Comparison of ENCODE assay signal across 23 cellular contexts in the genomic region with DNA sequence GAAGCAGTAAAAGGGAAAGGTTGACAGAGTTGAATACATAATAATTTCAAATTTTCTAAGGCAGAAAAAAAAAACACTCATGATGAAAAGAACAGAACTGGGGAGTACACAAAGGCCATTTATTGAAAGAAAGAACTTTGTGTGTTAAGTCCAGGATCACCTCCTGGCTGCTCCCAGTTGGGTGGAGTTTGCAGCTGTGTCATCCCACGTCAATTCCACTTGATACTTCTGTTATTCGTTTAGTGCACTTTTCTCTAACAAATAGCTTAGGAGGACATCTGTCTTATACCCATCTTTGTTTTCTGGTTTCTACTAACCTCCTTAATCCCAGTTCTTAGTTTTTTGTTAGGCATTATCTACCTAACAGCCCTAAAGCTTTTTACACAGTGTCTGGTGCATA. TPM values are rescaled to one million over a fixed set of nuclear protein-coding genes. Genes with fewer than 3 reads are reported as not detected.
DNase-seq lines count a peak whose midpoint lies in the region; ATAC-seq, FAIRE-seq and TF ChIP-seq lines count a peak whose summit lies in the region.
"Had no signal": no experiment of that assay in that cellular context is flagged by ENCODE, and none has a peak within 500 bp of the region (broad histone marks: within the 10 kb centered on the region; RNA-seq: fewer than 3 reads in every experiment).

No MANE protein-coding gene starts in this region.

- H3K4me2 ChIP-seq in OCI-LY7 (ENCODE audit: low read length) = no peak overlapping the region

- TF ChIP-seq POLR2A in transverse colon (IDR thresholded peaks at IDR 0.05) = no peak

- peak overlapping the region; percentile 50 for H3K27ac Mint-ChIP-seq in nephron progenitor cell
- H3K27ac Mint-ChIP-seq: activated CD4-positive, alpha-beta memory T cell treated with anti-CD3 and anti-CD28 coated beads, Interleukin-2, amount 10 ng/mL, durations not matched to agents 7 days and 5 days; activated naive CD4-positive, alpha-beta T cell treated with anti-CD3 and anti-CD28 coated beads for 36 hours had no signal

- H3K4me1 Mint-ChIP-seq in nephron progenitor cell = peaks cover 24% of the 10 kb centered on the region

- BruUV-seq in OCI-LY7 (replicated peaks; lab: Mats Ljungman, UMichigan) = no TSS peak

- no peaks in the 10 kb centered on the region for H4K20me1 ChIP-seq in OCI-LY7 (ENCODE audit: insufficient read depth, low read length)

- H3K36me3 ChIP-seq in transverse colon (peaks cover 0 to 13% (median 0%) of the 10 kb centered on the region in 4 donors), BE2C (no peaks in the 10 kb centered on the region), small intestine (ENCODE audit: control insufficient read depth in 2 of 2, insufficient read depth in 2 of 2, low read length in 2 of 2) (peaks cover 0 to 8% of the 10 kb centered on the region in 2 donors), OCI-LY7 (ENCODE audit: insufficient read depth, low read length) (peaks cover 36% of the 10 kb centered on the region)

- no peak for TF ChIP-seq EP300 in transverse colon (IDR thresholded peaks at IDR 0.05; ENCODE audit: low read depth)

- H3K27ac ChIP-seq in transverse colon (peak overlapping the region in 3 of 4 donors; percentile 26 to 38 (median 27)), small intestine (ENCODE audit: low read depth in 1 of 2, low read length in 1 of 2) (no peak overlapping the region), OCI-LY7 (ENCODE audit: low read depth, low read length, poor library complexity, severe bottlenecking) (no peak overlapping the region)
- H3K27ac ChIP-seq: pancreas, VCaP had no signal

- POLR2A ChIA-PET in OCI-LY7 (lab: Charles Lee) = interaction anchor here (0.6 to 1.6 kb wide), 7 partner anchors 9 to 1293 kb away, joined by 3 to 7 read pairs (median 3); partner anchors contain the start of gene SGO1

- intact Hi-C loops in Right ventricle myocardium inferior (cut with DNase I) = loop anchor here (5.0 kb wide), 1 partner anchor 41 kb away; no protein-coding TSS in a partner anchor
- intact Hi-C loops in Right ventricle myocardium superior (cut with DNase I) = no loop called here
- intact Hi-C loops in transverse colon (cut with DNase I; ENCODE audit: low total_unique reads) = loop anchor here (10.0 kb wide), 1 partner anchor 97 kb away; the partner anchor contains the start of gene KAT2B
- intact Hi-C loops in OCI-LY7 (cut with micrococcal nuclease; ENCODE audit: unreplicated experiment) = no loop called here

- no peak overlapping the region for H2AFZ ChIP-seq in OCI-LY7 (ENCODE audit: low read length)

- H3K9me2 ChIP-seq in OCI-LY7 (ENCODE audit: insufficient read depth, low read length) = no peaks in the 10 kb centered on the region

- H3K36me3 Mint-ChIP-seq in nephron progenitor cell (ENCODE audit: low read depth) = peaks cover 11% of the 10 kb centered on the region

- H3K4me3 Mint-ChIP-seq in nephron progenitor cell = no peak overlapping the region
- H3K4me3 Mint-ChIP-seq: activated CD4-positive, alpha-beta memory T cell treated with anti-CD3 and anti-CD28 coated beads, Interleukin-2, amount 10 ng/mL, durations not matched to agents 7 days and 5 days; activated naive CD4-positive, alpha-beta T cell treated with anti-CD3 and anti-CD28 coated beads for 36 hours had no signal

- in situ Hi-C loops in transverse colon (cut with MboI; ENCODE audit: low pct_ligation_motif_present in 1 of 4, low pct_unique_long_range_greater_than_20kb in 1 of 4, low sequenced_read_pairs in 3 of 4) = no loop called here

- WGBS in transverse colon (ENCODE audit: low coverage in 1 of 2), 2 donors = 40 to 50% methylated on average over 2 of the region's 2 CpGs
- 65 to 88% (median 81%) methylated on average over 2 of the region's 2 CpGs for WGBS in small intestine, 3 donors

- CTCF ChIA-PET in OCI-LY7 (lab: Charles Lee; ENCODE audit: unreplicated experiment) = no interaction called here

- no peak for FAIRE-seq in small intestine (lab: Jason Lieb, UNC)
- FAIRE-seq: astrocyte, D721Med, frontal cortex, pancreas, urothelium cell line had no signal

- no peaks in the 10 kb centered on the region for H3K79me2 ChIP-seq in OCI-LY7 (ENCODE audit: insufficient read depth, low read depth, low read length)

- H3K4me3 ChIP-seq in fibroblast of the aortic adventitia (ENCODE audit: low read depth, low read length) = no peak overlapping the region
- no peak overlapping the region for H3K4me3 ChIP-seq in transverse colon
- no peak overlapping the region for H3K4me3 ChIP-seq in BE2C (ENCODE audit: low read depth, low read length)
- no peak overlapping the region for H3K4me3 ChIP-seq in small intestine (ENCODE audit: low read depth in 1 of 2, low read length in 2 of 2)
- H3K4me3 ChIP-seq in OCI-LY7 (ENCODE audit: low read depth, low read length, poor library complexity, severe bottlenecking) = no peak overlapping the region
- H3K4me3 ChIP-seq: pancreas, skin epidermis had no signal

- ATAC-seq in Right ventricle myocardium inferior (peak; percentile 35), Right ventricle myocardium superior (ENCODE audit: poor library complexity) (no peak)

- no peaks in the 10 kb centered on the region for H3K27me3 Mint-ChIP-seq in nephron progenitor cell (ENCODE audit: low read depth, poor library complexity)
- H3K27me3 Mint-ChIP-seq: activated CD4-positive, alpha-beta memory T cell treated with anti-CD3 and anti-CD28 coated beads, Interleukin-2, amount 10 ng/mL, durations not matched to agents 7 days and 5 days had no signal

- H3K4me1 ChIP-seq in transverse colon = no peaks in the 10 kb centered on the region
- no peaks in the 10 kb centered on the region for H3K4me1 ChIP-seq in BE2C
- no peaks in the 10 kb centered on the region for H3K4me1 ChIP-seq in small intestine (ENCODE audit: control insufficient read depth in 2 of 2, insufficient read depth in 1 of 2, low read depth in 1 of 2, low read length in 1 of 2)
- no peaks in the 10 kb centered on the region for H3K4me1 ChIP-seq in OCI-LY7 (ENCODE audit: insufficient read depth, low read length, poor library complexity, severe bottlenecking)
- H3K4me1 ChIP-seq: pancreas had no signal

- H3K9me3 ChIP-seq in transverse colon = no peaks in the 10 kb centered on the region
- no peaks in the 10 kb centered on the region for H3K9me3 ChIP-seq in BE2C
- no peaks in the 10 kb centered on the region for H3K9me3 ChIP-seq in small intestine (ENCODE audit: control insufficient read depth, low read depth)
- no peaks in the 10 kb centered on the region for H3K9me3 ChIP-seq in OCI-LY7 (ENCODE audit: low read length)
- H3K9me3 ChIP-seq: pancreas had no signal

- DNase-seq in Right ventricle myocardium inferior (ENCODE audit: missing footprints) (no peak), Right ventricle myocardium superior (no peak), fibroblast of the aortic adventitia (ENCODE audit: low read depth) (peak; percentile 4), nephron progenitor cell (no peak), transverse colon (no peak), BE2C (no peak), small intestine (no peak), OCI-LY7 (ENCODE audit: low spot score) (no peak)
- DNase-seq: 8988T; activated CD4-positive, alpha-beta memory T cell treated with anti-CD3 and anti-CD28 coated beads, Interleukin-2, amount 10 ng/mL, durations not matched to agents 7 days and 5 days; activated naive CD4-positive, alpha-beta T cell treated with anti-CD3 and anti-CD28 coated beads for 36 hours; activated T-cell treated with anti-CD3 and anti-CD28 coated beads, Interleukin-2, amount 50 U/mL, for 1 hour; NCI-H1417 treated with DMSO at 0.1 percent for 48 hours; pancreas; SIG-M5; stimulated activated CD4-positive, alpha-beta T cell treated with anti-CD3 and anti-CD28 coated beads, Interleukin-4, amount 100 ng/mL, for 24 hours; T-helper 1 cell had no signal

- no peaks in the 10 kb centered on the region for H3K9me3 Mint-ChIP-seq in nephron progenitor cell
- H3K9me3 Mint-ChIP-seq: activated CD4-positive, alpha-beta memory T cell treated with anti-CD3 and anti-CD28 coated beads, Interleukin-2, amount 10 ng/mL, durations not matched to agents 7 days and 5 days had no signal

- TF ChIP-seq CTCF in fibroblast of the aortic adventitia (IDR thresholded peaks at IDR 0.05; ENCODE audit: insufficient read depth, low read length) = no peak
- TF ChIP-seq CTCF in nephron progenitor cell (IDR thresholded peaks at IDR 0.05) = no peak
- TF ChIP-seq CTCF in transverse colon (IDR thresholded peaks at IDR 0.05) = no peak
- no peak for TF ChIP-seq CTCF in BE2C (IDR thresholded peaks at IDR 0.05; ENCODE audit: low read depth, low read length)
- no peak for TF ChIP-seq CTCF in OCI-LY7 (conservative IDR thresholded peaks at IDR 0.05; ENCODE audit: low read length)

- H3K27me3 ChIP-seq in transverse colon = no peaks in the 10 kb centered on the region
- no peaks in the 10 kb centered on the region for H3K27me3 ChIP-seq in BE2C
- no peaks in the 10 kb centered on the region for H3K27me3 ChIP-seq in small intestine (ENCODE audit: control insufficient read depth in 2 of 2, insufficient read depth in 2 of 2, low read length in 2 of 2)
- H3K27me3 ChIP-seq: pancreas had no signal

RNA-seq across cellular contexts. Expression of gene SGO1, which starts 44.7 kb away (rescaled TPM):
- 0.43 TPM for total RNA-seq in Right ventricle myocardium inferior
- 0.59 TPM for total RNA-seq in Right ventricle myocardium superior
- total RNA-seq in fibroblast of the aortic adventitia (ENCODE audit: low replicate concordance) = 0.90 and 14.5 TPM in 2 replicates
- 10 to 100 TPM in 1 of 4 donors, under 1 TPM in 2, not detected in 1; 0.79 to 26.5 (median 0.96) TPM for total RNA-seq in transverse colon
- 1.6 TPM for polyA plus RNA-seq in BE2C (2012; ENCODE audit: insufficient read depth, insufficient read length, low read depth)
- 1 to 10 TPM; 1.6 to 5.8 (median 2.2) TPM for polyA plus RNA-seq in small intestine
- 21.4 and 27.6 TPM in 2 replicates for total RNA-seq in OCI-LY7 (2014; rRNA removed; shearing (Covaris generic))
- total RNA-seq in OCI-LY7 (2022) = 38.8 and 42.1 TPM in 2 replicates

Comparison
In these comparisons a context has a peak if more than half of its experiments do, and no peak if none do; other contexts are left out.
1. intact Hi-C loops: an anchor here in Right ventricle myocardium inferior (5.0 kb wide) and transverse colon (10.0 kb wide); none called in Right ventricle myocardium superior and OCI-LY7.
2. H3K27ac ChIP-seq: peak in transverse colon (3 of 4); none in small intestine (0 of 2) and OCI-LY7 (single experiment).